Comparison of ENCODE assay signal across 1 cellular context in genomic region chr1:161114556-161114955, GRCh38.
TF ChIP-seq lines count a peak whose summit lies in the region.

No MANE protein-coding gene starts in this region.

TF ChIP-seq in HCT116, 20 proteins besides CTCF, POLR2A, EP300 and RAD21:
- TF ChIP-seq MAX (IDR thresholded peaks at IDR 0.05) (no peak), CBX3 (IDR thresholded peaks at IDR 0.05; ENCODE audit: low read depth) (no peak), JUND (IDR thresholded peaks at IDR 0.05) (no peak), ATF3 (IDR thresholded peaks at IDR 0.05) (no peak)
